In genomic region chr2:223884399-223884798, GRCh38 we compare ENCODE assay signal across 12 cellular contexts. TPM values are rescaled to one million over a fixed set of nuclear protein-coding genes. Genes with fewer than 3 reads are reported as not detected.
DNase-seq lines count a peak whose midpoint lies in the region; ATAC-seq and TF ChIP-seq lines count a peak whose summit lies in the region.
"Had no signal": no experiment of that assay in that cellular context is flagged by ENCODE, and none has a peak within 500 bp of the region (broad histone marks: within the 10 kb centered on the region; RNA-seq: fewer than 3 reads in every experiment).

No MANE protein-coding gene starts in this region.

- DNase-seq in GM20000 (ENCODE audit: low spot score) (peak; percentile 45), fibroblast of lung (ENCODE audit: low read depth in 2 of 2) (peak in 1 of 2 donors; percentile 56), progenitor cell of endocrine pancreas (ENCODE audit: low spot score, unreplicated experiment) (no peak), upper lobe of right lung (no peak), cortex of kidney (lab: John Stamatoyannopoulos, UW) (no peak), GM19240 (ENCODE audit: insufficient read length, low spot score) (no peak)
- DNase-seq: kidney, MV-4-11, spleen, T1000 had no signal

- no peak overlapping the region for H3K4me2 ChIP-seq in fibroblast of lung (ENCODE audit: extremely low read depth, insufficient read depth, low read length)

- ATAC-seq in GM18499 (IDR thresholded peaks at IDR 0.05; ENCODE audit: insufficient read depth, unreplicated experiment), result peak; percentile 75
- ATAC-seq in HG03135 (IDR thresholded peaks at IDR 0.05; ENCODE audit: unreplicated experiment), result peak; percentile 91
- no peak for ATAC-seq in upper lobe of right lung

- H3K79me2 ChIP-seq in fibroblast of lung (ENCODE audit: control insufficient read depth, insufficient read depth, low read length), result no peaks in the 10 kb centered on the region

- H3K9me3 ChIP-seq in fibroblast of lung (ENCODE audit: control insufficient read depth, insufficient read depth, low read depth, low read length), result no peaks in the 10 kb centered on the region
- no peaks in the 10 kb centered on the region for H3K9me3 ChIP-seq in upper lobe of right lung
- H3K9me3 ChIP-seq: spleen had no signal

- H3K27me3 ChIP-seq in fibroblast of lung (ENCODE audit: control insufficient read depth, insufficient read depth, low read length) (no peaks in the 10 kb centered on the region), upper lobe of right lung (no peaks in the 10 kb centered on the region)
- H3K27me3 ChIP-seq: spleen had no signal

- H3K9ac ChIP-seq in fibroblast of lung (ENCODE audit: insufficient read depth, low read length), result no peak overlapping the region

- H2AFZ ChIP-seq in fibroblast of lung (ENCODE audit: low read length), result no peak overlapping the region

- H3K4me1 ChIP-seq in fibroblast of lung (ENCODE audit: control insufficient read depth, extremely low read depth, insufficient read depth, low read length), result peaks cover 2% of the 10 kb centered on the region
- no peaks in the 10 kb centered on the region for H3K4me1 ChIP-seq in upper lobe of right lung

- TF ChIP-seq CTCF in GM20000 (IDR thresholded peaks at IDR 0.05; ENCODE audit: extremely low read depth, missing control alignments) (no peak), fibroblast of lung (conservative IDR thresholded peaks at IDR 0.05 in 1 of 2, IDR thresholded peaks at IDR 0.05 in 1 of 2; ENCODE audit: low read depth in 1 of 2, low read length in 2 of 2) (no peak), progenitor cell of endocrine pancreas (IDR thresholded peaks at IDR 0.05; ENCODE audit: unreplicated experiment) (no peak), upper lobe of right lung (IDR thresholded peaks at IDR 0.05) (no peak)

- H3K4me3 ChIP-seq in fibroblast of lung (replicated peaks in 1 of 4; ENCODE audit: control extremely low read depth in 1 of 4, insufficient read depth in 1 of 4, low read depth in 3 of 4, low read length in 4 of 4) (no peak overlapping the region), upper lobe of right lung (no peak overlapping the region)
- H3K4me3 ChIP-seq: spleen had no signal

- intact Hi-C loops in upper lobe of right lung (cut with DNase I), result no loop called here

- H3K36me3 ChIP-seq in fibroblast of lung (ENCODE audit: control insufficient read depth, insufficient read depth, low read length) (peaks cover 12% of the 10 kb centered on the region), upper lobe of right lung (peaks cover 76% of the 10 kb centered on the region)

- H3K4me3 Mint-ChIP-seq in progenitor cell of endocrine pancreas (ENCODE audit: low read depth), result no peak overlapping the region

- peaks cover 4% of the 10 kb centered on the region for H3K9me3 Mint-ChIP-seq in progenitor cell of endocrine pancreas (ENCODE audit: low read depth)

- H3K27ac ChIP-seq in fibroblast of lung (ENCODE audit: insufficient read depth, low read length), result peak overlapping the region; percentile 47
- H3K27ac ChIP-seq in upper lobe of right lung, result no peak overlapping the region
- H3K27ac ChIP-seq: spleen had no signal

- H4K20me1 ChIP-seq in fibroblast of lung (ENCODE audit: control insufficient read depth, extremely low read depth, insufficient read depth, low read length), result no peaks in the 10 kb centered on the region

- H3K27ac Mint-ChIP-seq in progenitor cell of endocrine pancreas, result no peak overlapping the region

- H3K36me3 Mint-ChIP-seq in progenitor cell of endocrine pancreas (ENCODE audit: insufficient read depth), result peaks cover 26% of the 10 kb centered on the region

- no peaks in the 10 kb centered on the region for H3K4me1 Mint-ChIP-seq in progenitor cell of endocrine pancreas (ENCODE audit: low read depth)

- H3K27me3 Mint-ChIP-seq in progenitor cell of endocrine pancreas, result no peaks in the 10 kb centered on the region

RNA-seq across cellular contexts. Expression of gene AP1S3, which starts 47.0 kb away (rescaled TPM):
- total RNA-seq in fibroblast of lung (3.3 TPM in 2 replicates), progenitor cell of endocrine pancreas (11.5 and 12.7 TPM in 2 replicates), upper lobe of right lung (16.8 TPM)
- polyA plus RNA-seq in fibroblast of lung, result 2.9 and 6.3 TPM in 2 replicates
- polyA plus RNA-seq in fibroblast of lung (2012), result 3.1 and 4.8 TPM in 2 replicates
- polyA minus RNA-seq in fibroblast of lung (ENCODE audit: low replicate concordance), result 0.48 TPM in 1 of 2 replicates, not detected in the other
